ENCODE assay signal across 19 cellular contexts in genomic region chr4:93842512-93843252, GRCh38. TPM values are rescaled to one million over a fixed set of nuclear protein-coding genes. Genes with fewer than 3 reads are reported as not detected.
DNase-seq lines count a peak whose midpoint lies in the region; ATAC-seq, FAIRE-seq and TF ChIP-seq lines count a peak whose summit lies in the region.
"Had no signal": no experiment of that assay in that cellular context is flagged by ENCODE, and none has a peak within 500 bp of the region (broad histone marks: within the 10 kb centered on the region; RNA-seq: fewer than 3 reads in every experiment).

No MANE protein-coding gene starts in this region.

- H3K23me2 ChIP-seq in H1 (ENCODE audit: low read depth, low read length), result peaks cover 2% of the 10 kb centered on the region; the same call in 1 of the 2 replicates

- H3K4me2 ChIP-seq in H1 (ENCODE audit: insufficient read depth in 1 of 2, low read depth in 2 of 2, low read length in 2 of 2), result no peak overlapping the region
- H3K4me2 ChIP-seq: KMS-11 had no signal

- H3K9me3 Mint-ChIP-seq in Calu3 (ENCODE audit: low read depth, unreplicated experiment), result no peaks in the 10 kb centered on the region
- H3K9me3 Mint-ChIP-seq: stimulated activated memory B cell treated with anti-CD40 and anti-IgM and Interleukin-4, amounts not matched to agents 10 μg/mL and 1 μg/mL and 100 μg/mL, for 72 hours had no signal

- no peaks in the 10 kb centered on the region; a peak in 3 of 7 replicates for H3K27me3 ChIP-seq in H1 (replicated peaks in 1 of 4; ENCODE audit: control insufficient read depth in 3 of 4, extremely low read depth in 1 of 4, insufficient read depth in 3 of 4, low read length in 3 of 4)

- H3K56ac ChIP-seq in H1 (replicated peaks; ENCODE audit: insufficient read length, low read depth, low read length), result no peak overlapping the region

- H2AFZ ChIP-seq in H1 (ENCODE audit: low read length), result peak overlapping the region; percentile 91

- no peak for TF ChIP-seq EP300 in H1 (IDR thresholded peaks at IDR 0.05; ENCODE audit: borderline replicate concordance in 1 of 2, low read depth in 2 of 2, low read length in 2 of 2)

- 86% methylated on average over 2 of the region's 2 CpGs; no CpG with 5 or more reads in 1 of the 2 experiments for WGBS in H1 (ENCODE audit: extremely low coverage in 1 of 2, insufficient coverage in 1 of 2, insufficient read length in 1 of 2, insufficient replicate concordance in 2 of 2, low coverage in 1 of 2, low lambda C conversion rate in 2 of 2, missing lambda C conversion rate in 1 of 2), 2 experiments

- H3K4me3 Mint-ChIP-seq in Calu3 (ENCODE audit: low read depth, unreplicated experiment), result no peak overlapping the region
- H3K4me3 Mint-ChIP-seq: stimulated activated memory B cell treated with anti-CD40 and anti-IgM and Interleukin-4, amounts not matched to agents 10 μg/mL and 1 μg/mL and 100 μg/mL, for 72 hours had no signal

- no peak overlapping the region for H2BK120ac ChIP-seq in H1 (replicated peaks; ENCODE audit: low read depth, low read length)

- H3K14ac ChIP-seq in H1 (ENCODE audit: insufficient read length), result no peak overlapping the region

- H2AK5ac ChIP-seq in H1 (ENCODE audit: low read depth, low read length), result no peak overlapping the region

- ATAC-seq in GM18508 (IDR thresholded peaks at IDR 0.05; ENCODE audit: insufficient read depth, unreplicated experiment), result peak; percentile 84
- peak; percentile 80 for ATAC-seq in GM21515 (IDR thresholded peaks at IDR 0.05; ENCODE audit: unreplicated experiment)
- peak; percentile 61 for ATAC-seq in HG03175 (IDR thresholded peaks at IDR 0.05; ENCODE audit: unreplicated experiment)
- ATAC-seq in HG02885 (IDR thresholded peaks at IDR 0.05; ENCODE audit: poor library complexity, unreplicated experiment), result no peak
- ATAC-seq: gastrocnemius medialis; stimulated activated memory B cell treated with anti-CD40 and anti-IgM and Interleukin-4, amounts not matched to agents 10 μg/mL and 1 μg/mL and 100 μg/mL, for 72 hours had no signal

- no peak for DNase-seq in H1 (ENCODE audit: low read depth in 1 of 2, low spot score in 2 of 2)
- no peak for DNase-seq in NCI-H2029 (lab: John Stamatoyannopoulos, UW)
- DNase-seq in NCI-H2196 (lab: John Stamatoyannopoulos, UW; ENCODE audit: unreplicated experiment), result no peak
- DNase-seq in Calu3, result no peak
- DNase-seq: activated naive CD4-positive, alpha-beta T cell treated with Interleukin-2 at 50 U/mL for 16 hours; gastrocnemius medialis; NCI-H1930; NK-92 treated with Interleukin-12 subunit alpha and Interleukin-12 subunit beta, amount 100 ng/mL, for 24 hours; SJCRH30; stimulated activated CD4-positive, alpha-beta T cell treated with anti-CD3 and anti-CD28 coated beads, Interleukin-2, amount 100 ng/mL, for 24 hours had no signal

- no peaks in the 10 kb centered on the region for H3K4me1 Mint-ChIP-seq in Calu3 (ENCODE audit: low read depth, unreplicated experiment)
- H3K4me1 Mint-ChIP-seq: stimulated activated memory B cell treated with anti-CD40 and anti-IgM and Interleukin-4, amounts not matched to agents 10 μg/mL and 1 μg/mL and 100 μg/mL, for 72 hours had no signal

- H3K4me1 ChIP-seq in H1 (replicated peaks in 1 of 4; ENCODE audit: control insufficient read depth in 3 of 4, insufficient read depth in 4 of 4, low read length in 3 of 4), result no peaks in the 10 kb centered on the region
- H3K4me1 ChIP-seq: gastrocnemius medialis, SJCRH30 had no signal

- H3K27ac ChIP-seq in H1 (ENCODE audit: low read depth, low read length), result no peak overlapping the region
- H3K27ac ChIP-seq: gastrocnemius medialis, KMS-11, SJCRH30 had no signal

- H3K79me1 ChIP-seq in H1 (ENCODE audit: low read depth, low read length), result no peaks in the 10 kb centered on the region

- no peak overlapping the region for H2BK15ac ChIP-seq in H1 (ENCODE audit: low read length)

- POLR2A ChIA-PET in H1 (lab: Charles Lee; ENCODE audit: partially characterized antibody), result no interaction called here

- no peak overlapping the region for H3K27ac Mint-ChIP-seq in Calu3 (ENCODE audit: unreplicated experiment)
- H3K27ac Mint-ChIP-seq: stimulated activated memory B cell treated with anti-CD40 and anti-IgM and Interleukin-4, amounts not matched to agents 10 μg/mL and 1 μg/mL and 100 μg/mL, for 72 hours had no signal

- H2BK12ac ChIP-seq in H1 (ENCODE audit: low read depth, low read length), result no peak overlapping the region

- H3K18ac ChIP-seq in H1 (ENCODE audit: extremely low read depth, low read length), result no peak overlapping the region

- H2BK20ac ChIP-seq in H1 (ENCODE audit: low read length), result no peak overlapping the region

- BruUV-seq in Calu3 (replicated peaks; lab: Mats Ljungman, UMichigan), result no TSS peak

- H3K9me3 ChIP-seq in H1 (ENCODE audit: insufficient read depth in 2 of 2, low read depth in 1 of 2, low read length in 1 of 2), result no peaks in the 10 kb centered on the region
- H3K9me3 ChIP-seq: gastrocnemius medialis, SJCRH30 had no signal

- TF ChIP-seq POLR2A in H1 (IDR thresholded peaks at IDR 0.05; ENCODE audit: control extremely low read depth in 1 of 2, low read depth in 2 of 2, low read length in 2 of 2), result no peak

- no peaks in the 10 kb centered on the region for H3K36me3 ChIP-seq in H1 (ENCODE audit: control insufficient read depth in 2 of 4, insufficient read depth in 4 of 4, low read length in 3 of 4)
- H3K36me3 ChIP-seq: gastrocnemius medialis, SJCRH30 had no signal

- H4K5ac ChIP-seq in H1 (ENCODE audit: insufficient read length, low read depth, low read length), result no peak overlapping the region

- H3K4me3 ChIP-seq in H1 (ENCODE audit: extremely low read depth in 1 of 4, insufficient read depth in 2 of 4, low read depth in 3 of 4, low read length in 4 of 4), result no peak overlapping the region
- H3K4me3 ChIP-seq: gastrocnemius medialis, SJCRH30 had no signal

- H3K36me3 Mint-ChIP-seq in Calu3 (ENCODE audit: insufficient read depth, unreplicated experiment), result no peaks in the 10 kb centered on the region
- H3K36me3 Mint-ChIP-seq: stimulated activated memory B cell treated with anti-CD40 and anti-IgM and Interleukin-4, amounts not matched to agents 10 μg/mL and 1 μg/mL and 100 μg/mL, for 72 hours had no signal

- intact Hi-C loops in Calu3 (cut with micrococcal nuclease; ENCODE audit: unreplicated experiment), result no loop called here

- no peak overlapping the region for H4K8ac ChIP-seq in H1 (ENCODE audit: extremely low read depth, insufficient read depth, low read length)

- FAIRE-seq in H1 (lab: Jason Lieb, UNC), result no peak
- FAIRE-seq: D721Med, islet of Langerhans had no signal

- no peak for TF ChIP-seq RAD21 in H1 (IDR thresholded peaks at IDR 0.05 in 1 of 2, conservative IDR thresholded peaks at IDR 0.05 in 1 of 2; ENCODE audit: low read depth in 2 of 2, low read length in 2 of 2)

- no peaks in the 10 kb centered on the region for H3K79me2 ChIP-seq in H1 (ENCODE audit: control insufficient read depth in 1 of 2, insufficient read depth in 2 of 2, low read length in 2 of 2)

- no peak overlapping the region for H3K4ac ChIP-seq in H1 (replicated peaks; ENCODE audit: insufficient read length, low read depth, low read length)

- CTCF ChIA-PET in H1 (lab: Charles Lee; ENCODE audit: partially characterized antibody), result interaction anchor here (0.8 to 1.3 kb wide), 2 partner anchors 13 to 19 kb away, joined by 4 to 5 read pairs; no protein-coding TSS in a partner anchor
- CTCF ChIA-PET in Calu3 (lab: Charles Lee), result no interaction called here

- no peaks in the 10 kb centered on the region for H4K20me1 ChIP-seq in H1 (replicated peaks in 1 of 2; ENCODE audit: control insufficient read depth in 1 of 2, insufficient read depth in 2 of 2, low read length in 2 of 2)

- no peak overlapping the region for H2BK5ac ChIP-seq in H1 (ENCODE audit: low read depth, low read length)

- H3K9ac ChIP-seq in H1 (replicated peaks in 1 of 4; ENCODE audit: extremely low read depth in 1 of 4, low read depth in 3 of 4, low read length in 3 of 4), result no peak overlapping the region
- H3K9ac ChIP-seq: KMS-11 had no signal

- no peak overlapping the region for H4K91ac ChIP-seq in H1 (replicated peaks; ENCODE audit: insufficient read length, low read length)

- H3K23ac ChIP-seq in H1 (ENCODE audit: insufficient read length), result no peak overlapping the region

- no peak for TF ChIP-seq CTCF in H1 (IDR thresholded peaks at IDR 0.05; ENCODE audit: control extremely low read depth in 1 of 3, insufficient read depth in 1 of 3, low read depth in 1 of 3, low read length in 3 of 3)
- TF ChIP-seq CTCF in Calu3 (IDR thresholded peaks at IDR 0.05; ENCODE audit: unreplicated experiment), result no peak

- peaks cover 22% of the 10 kb centered on the region for H3K27me3 Mint-ChIP-seq in Calu3 (ENCODE audit: unreplicated experiment)

TF ChIP-seq in H1, 55 proteins besides CTCF, POLR2A, EP300 and RAD21:
- TF ChIP-seq YY1 (IDR thresholded peaks at IDR 0.05; ENCODE audit: low read depth, low read length), result peak; percentile 49; the same call in 1 of the 2 replicates
- no peak for TF ChIP-seq POU5F1 (IDR thresholded peaks at IDR 0.05; ENCODE audit: low read depth, low read length)
- TF ChIP-seq SP4 (IDR thresholded peaks at IDR 0.05; ENCODE audit: low read length), result no peak

RNA-seq across cellular contexts. Expression of gene ATOH1, which starts 14.1 kb away (rescaled TPM):
- 0.61 and 0.76 TPM in 2 replicates for total RNA-seq in H1 (2021; fragmentation: NEBNext Ultra II Directional; extraction: Animal tissue kit (Norgen Biotek cat#: 25700))
- polyA plus RNA-seq in H1 (2011; rRNA removed), result 0.12 and 0.28 TPM in 2 replicates
- polyA plus RNA-seq in H1 (2011; cell fraction: cytosol; rRNA removed), result 0.23 TPM
- polyA plus RNA-seq in H1 (2011; cell fraction: nucleus; rRNA removed), result 0.34 TPM
- 0.14 to 0.31 TPM (median 0.19 TPM) in 4 replicates for polyA plus RNA-seq in H1 (2012, experiment 1 of 2)
- polyA plus RNA-seq in H1 (2012, experiment 2 of 2), result 0.31 TPM
- 0.55 TPM for polyA plus RNA-seq in H1 (2013, experiment 1 of 2)
- 0.52 TPM for polyA plus RNA-seq in H1 (2013, experiment 2 of 2)
- 0.15 and 0.16 TPM in 2 replicates for polyA minus RNA-seq in H1 (2011; rRNA and poly(A)+ RNA removed)
- polyA minus RNA-seq in H1 (2011; cell fraction: cytosol; rRNA and poly(A)+ RNA removed), result not detected
- 0.70 TPM for polyA minus RNA-seq in H1 (2011; cell fraction: nucleus; rRNA and poly(A)+ RNA removed)
- not detected in 2 replicates for total RNA-seq in Calu3 (2022)
- total RNA-seq: myocyte, SJCRH30 had no signal
